ENCODE assay signal across 25 cellular contexts in the genomic region with DNA sequence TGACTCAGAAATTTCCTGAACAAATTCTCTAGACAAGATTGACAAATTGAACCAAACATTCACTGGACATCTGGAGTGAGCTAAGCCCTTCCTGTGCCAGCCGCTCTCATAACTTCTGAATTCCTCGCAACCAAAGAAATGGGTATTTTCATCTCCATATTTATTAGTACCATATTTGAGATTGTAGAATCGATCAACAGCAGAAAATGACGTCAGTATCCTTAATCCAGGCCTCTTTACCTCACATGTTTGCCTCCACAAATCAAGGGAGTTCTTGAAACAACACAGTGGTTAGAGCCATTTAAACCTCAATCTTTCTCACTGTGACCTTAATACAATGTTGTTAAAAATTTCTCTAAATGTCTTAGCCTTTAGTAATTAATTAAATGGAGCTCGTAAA.
"Had no signal": no experiment of that assay in that cellular context is flagged by ENCODE, and none has a peak within 500 bp of the region (broad histone marks: within the 10 kb centered on the region; RNA-seq: fewer than 3 reads in every experiment).

No MANE protein-coding gene starts in this region.

- H3K4me1 ChIP-seq: esophagus squamous epithelium, gastrocnemius medialis, heart right ventricle, left lung, lower lobe of right lung had no signal

- H3K4me3 Mint-ChIP-seq: mesothelial cell of epicardium had no signal

- FAIRE-seq: colon, islet of Langerhans, keratinocyte had no signal

- DNase-seq: dermis blood vessel endothelial cell; dorsolateral prefrontal cortex; effector CD4-positive, alpha-beta T cell; effector memory CD4-positive, alpha-beta T cell; erythroblast; esophagus squamous epithelium; foreskin fibroblast; foreskin melanocyte; gastrocnemius medialis; glutamatergic neuron; head of caudate nucleus; heart right ventricle; hippocampal formation; left cardiac atrium; left lung; left ventricle myocardium superior; lower lobe of right lung; mesenchymal stem cell; mucosa of descending colon had no signal

- H3K27me3 ChIP-seq: dorsolateral prefrontal cortex, esophagus squamous epithelium, gastrocnemius medialis, heart right ventricle, left lung had no signal

- H3K36me3 Mint-ChIP-seq: mesothelial cell of epicardium had no signal

- H3K27ac ChIP-seq: coronary artery, dorsolateral prefrontal cortex, esophagus squamous epithelium, gastrocnemius medialis, heart right ventricle, lower lobe of right lung had no signal

- H3K27ac Mint-ChIP-seq: mesothelial cell of epicardium had no signal

- H3K4me3 ChIP-seq: coronary artery, dorsolateral prefrontal cortex, esophagus squamous epithelium, gastrocnemius medialis, heart right ventricle, left lung, lower lobe of right lung, mucosa of descending colon had no signal

- ATAC-seq: esophagus mucosa, gastrocnemius medialis, heart right ventricle, left cardiac atrium, left ventricle myocardium superior, mucosa of descending colon had no signal

- H3K9me3 Mint-ChIP-seq: mesothelial cell of epicardium had no signal

- H3K36me3 ChIP-seq: esophagus squamous epithelium, gastrocnemius medialis, heart right ventricle, left lung, lower lobe of right lung had no signal

- H3K4me1 Mint-ChIP-seq: mesothelial cell of epicardium had no signal

- H3K9me3 ChIP-seq: gastrocnemius medialis, heart right ventricle, left lung, lower lobe of right lung, mucosa of descending colon had no signal
